Comparison of ENCODE assay signal across 10 cellular contexts in genomic region chr12:130819248-130819576, GRCh38. TPM values are rescaled to one million over a fixed set of nuclear protein-coding genes. Genes with fewer than 3 reads are reported as not detected.
A peak's percentile ranks its signal among the peaks of the same experiment; 100 is the strongest.
DNase-seq lines count a peak whose midpoint lies in the region; ATAC-seq and TF ChIP-seq lines count a peak whose summit lies in the region.
"Had no signal": no experiment of that assay in that cellular context is flagged by ENCODE, and none has a peak within 500 bp of the region (broad histone marks: within the 10 kb centered on the region; RNA-seq: fewer than 3 reads in every experiment).

No MANE protein-coding gene starts in this region.

- H3K36me3 Mint-ChIP-seq in MCF 10A (ENCODE audit: insufficient read depth, unreplicated experiment), result peaks cover 25% of the 10 kb centered on the region

- no peaks in the 10 kb centered on the region for H3K27me3 ChIP-seq in prostate gland (replicated peaks; ENCODE audit: insufficient read depth)

- no peak for TF ChIP-seq POLR2A in prostate gland (IDR thresholded peaks at IDR 0.05)

- H3K27me3 Mint-ChIP-seq in MCF 10A (ENCODE audit: insufficient read depth, unreplicated experiment), result no peaks in the 10 kb centered on the region

- H3K36me3 ChIP-seq in prostate gland, result no peaks in the 10 kb centered on the region

- peak overlapping the region; percentile 28 to 30 for H3K4me3 ChIP-seq in prostate gland

- BruUV-seq in MCF 10A (replicated peaks; lab: Mats Ljungman, UMichigan), result no TSS peak

- peak; percentile 15 for ATAC-seq in GM18870 (IDR thresholded peaks at IDR 0.05; ENCODE audit: unreplicated experiment)
- ATAC-seq in HG03066 (IDR thresholded peaks at IDR 0.05; ENCODE audit: low read depth, unreplicated experiment), result peak; percentile 1
- ATAC-seq in HG02763 (IDR thresholded peaks at IDR 0.05; ENCODE audit: unreplicated experiment), result no peak

- H3K9me3 ChIP-seq in prostate gland, result no peaks in the 10 kb centered on the region

- POLR2A ChIA-PET in MCF 10A (lab: Yijun Ruan, JAX), result no interaction called here

- TF ChIP-seq CTCF in MCF 10A (IDR thresholded peaks at IDR 0.05; ENCODE audit: unreplicated experiment) (peak; percentile 14), prostate gland (IDR thresholded peaks at IDR 0.05) (no peak)

- intact Hi-C loops in MCF 10A (cut with micrococcal nuclease), result loop anchor here (1.0 kb wide), 1 partner anchor 58 kb away; no protein-coding TSS in a partner anchor
- intact Hi-C loops in prostate gland (cut with DNase I), result loop anchor here (5.0 kb wide), 1 partner anchor 57 kb away; no protein-coding TSS in a partner anchor

- peaks cover 4% of the 10 kb centered on the region for H3K4me1 Mint-ChIP-seq in MCF 10A (ENCODE audit: insufficient read depth, unreplicated experiment)

- H3K4me1 ChIP-seq in prostate gland (replicated peaks), result no peaks in the 10 kb centered on the region

- H3K9me3 Mint-ChIP-seq in MCF 10A (ENCODE audit: unreplicated experiment), result no peaks in the 10 kb centered on the region

- 15% methylated on average over 9 of the region's 9 CpGs for WGBS in prostate gland

- CTCF ChIA-PET in MCF 10A (lab: Yijun Ruan, JAX), result interaction anchor here (0.6 to 1.9 kb wide), 10 partner anchors 8 to 421 kb away, joined by 3 to 10 read pairs (median 4); no protein-coding TSS in a partner anchor

- no peak overlapping the region for H3K27ac ChIP-seq in prostate gland

- no peak overlapping the region for H3K27ac Mint-ChIP-seq in MCF 10A (ENCODE audit: low read depth, unreplicated experiment)

- DNase-seq in MCF 10A (ENCODE audit: unreplicated experiment) (no peak), prostate gland (ENCODE audit: low spot score) (no peak), NCI-H1694 (lab: John Stamatoyannopoulos, UW) (no peak), NCI-H128 (lab: John Stamatoyannopoulos, UW; ENCODE audit: unreplicated experiment) (no peak)
- DNase-seq in stimulated activated CD8-positive, alpha-beta memory T cell treated with anti-CD3 and anti-CD28 coated beads, Interleukin-4, amount 100 ng/mL, for 48 hours, result no peak
- DNase-seq: cortex of kidney, KBM-7 had no signal

- H3K4me3 Mint-ChIP-seq in MCF 10A (ENCODE audit: unreplicated experiment), result no peak overlapping the region

RNA-seq across cellular contexts. Expression of gene STX2, which starts 19.8 kb away (rescaled TPM):
- total RNA-seq in MCF 10A (2022), result 19.0 and 21.6 TPM in 2 replicates
- 10 to 100 TPM in 1 of 2 donors, 1 to 10 TPM in 1; 5.3 to 11.5 TPM for total RNA-seq in prostate gland

RNA-seq across cellular contexts. Expression of gene RAN, which starts 52.7 kb away (rescaled TPM):
- 1,362 and 1,467 TPM in 2 replicates for total RNA-seq in MCF 10A (2022)
- 100 to 1,000 TPM; 131 to 220 TPM for total RNA-seq in prostate gland
